24 cellular contexts compared by ENCODE assay signal in the genomic region with DNA sequence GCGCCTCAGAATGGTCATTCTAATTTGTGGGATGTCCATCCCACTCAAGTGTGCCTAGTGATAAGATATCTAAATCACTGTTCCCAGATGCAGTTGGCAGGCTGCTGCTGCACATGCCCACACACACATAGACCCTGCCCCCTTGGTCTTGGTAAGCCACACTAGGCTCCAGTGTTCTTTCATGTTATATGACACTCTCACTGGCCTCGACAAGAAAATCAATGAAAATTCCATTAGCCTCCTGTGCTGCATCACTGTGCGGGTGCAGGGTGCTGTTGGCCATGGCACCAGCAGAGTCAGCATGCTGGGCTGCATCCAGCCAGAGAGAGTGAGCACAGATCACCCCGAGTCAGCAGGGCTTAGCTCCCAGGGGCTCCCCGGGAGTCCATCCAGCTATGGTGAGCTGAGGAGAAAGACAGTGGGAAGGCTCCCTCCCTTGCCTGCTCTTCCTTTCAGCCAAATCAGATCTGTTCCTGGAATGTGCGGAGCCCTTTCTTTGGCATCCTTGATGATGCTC. TPM values are rescaled to one million over a fixed set of nuclear protein-coding genes. Genes with fewer than 3 reads are reported as not detected.
"Had no signal": no experiment of that assay in that cellular context is flagged by ENCODE, and none has a peak within 500 bp of the region (broad histone marks: within the 10 kb centered on the region; RNA-seq: fewer than 3 reads in every experiment).

No MANE protein-coding gene starts in this region.

- H3K9me3 Mint-ChIP-seq: activated B cell treated with CpG ODN at 0.5 μM for 24 hours; central memory CD8-positive, alpha-beta T cell; dendritic cell treated with granulocyte-macrophage colony-stimulating factor and Interleukin-4, amounts not matched to agents 40 ng/mL and 50 ng/mL, for 4 days; endodermal cell; mesothelial cell of epicardium; naive thymus-derived CD8-positive, alpha-beta T cell; neural crest cell; stimulated activated naive B cell treated with anti-CD40 and anti-IgM and Interleukin-4, amounts not matched to agents 10 μg/mL and 1 μg/mL and 100 μg/mL, for 72 hours; T-helper 2 cell treated with Interferon-gamma antibody and Interleukin-4, amounts not matched to agents 5 μg/mL and 100 μg/mL, for 36 hours had no signal

- H3K36me3 Mint-ChIP-seq: activated naive CD8-positive, alpha-beta T cell; mesothelial cell of epicardium; naive thymus-derived CD8-positive, alpha-beta T cell; stimulated activated naive B cell treated with anti-CD40 and anti-IgM and Interleukin-4, amounts not matched to agents 10 μg/mL and 1 μg/mL and 100 μg/mL, for 72 hours had no signal

- H3K36me3 ChIP-seq: pancreas had no signal

- H3K4me1 Mint-ChIP-seq: activated B cell treated with CpG ODN at 0.5 μM for 24 hours; central memory CD8-positive, alpha-beta T cell; endodermal cell; mesothelial cell of epicardium; naive thymus-derived CD8-positive, alpha-beta T cell; neural crest cell; stimulated activated naive B cell treated with anti-CD40 and anti-IgM and Interleukin-4, amounts not matched to agents 10 μg/mL and 1 μg/mL and 100 μg/mL, for 72 hours had no signal

- DNase-seq: activated B cell treated with CpG ODN at 0.5 μM for 24 hours; activated CD4-positive, alpha-beta T cell treated with anti-CD3 and anti-CD28 coated beads, Interleukin-2, amount 50 U/mL, for 1 hour; activated CD8-positive, alpha-beta T cell treated with anti-CD3 and anti-CD28 coated beads, Interleukin-2, amount 10 ng/mL, durations not matched to agents 7 days and 5 days; activated effector memory CD4-positive, alpha-beta T cell treated with Interleukin-2 at 50 U/mL for 16 hours; activated naive CD4-positive, alpha-beta T cell treated with Interleukin-2 at 50 U/mL for 16 hours; anterior cingulate cortex; endodermal cell; foreskin keratinocyte; mammary epithelial cell; naive thymus-derived CD8-positive, alpha-beta T cell; nucleus accumbens; pancreas; psoas muscle; stimulated activated CD4-positive, alpha-beta T cell treated with anti-CD3 and anti-CD28 coated beads, Interleukin-15, amount 100 ng/mL, for 24 hours; stimulated activated CD4-positive, alpha-beta T cell treated with anti-CD3 and anti-CD28 coated beads, Interleukin-2, amount 100 ng/mL, for 24 hours; stimulated activated naive B cell treated with anti-CD40 and anti-IgM and Interleukin-4, amounts not matched to agents 10 μg/mL and 1 μg/mL and 100 μg/mL, for 72 hours had no signal

- ATAC-seq: activated CD8-positive, alpha-beta T cell treated with anti-CD3 and anti-CD28 coated beads, Interleukin-2, amount 10 ng/mL, durations not matched to agents 7 days and 5 days; esophagus mucosa; foreskin keratinocyte; naive thymus-derived CD8-positive, alpha-beta T cell; pancreas; psoas muscle had no signal

- H3K27me3 ChIP-seq: foreskin keratinocyte, pancreas, tibial nerve had no signal

- H3K27me3 Mint-ChIP-seq: activated naive CD8-positive, alpha-beta T cell; central memory CD8-positive, alpha-beta T cell; dendritic cell treated with granulocyte-macrophage colony-stimulating factor and Interleukin-4, amounts not matched to agents 40 ng/mL and 50 ng/mL, for 4 days; naive thymus-derived CD8-positive, alpha-beta T cell; stimulated activated naive B cell treated with anti-CD40 and anti-IgM and Interleukin-4, amounts not matched to agents 10 μg/mL and 1 μg/mL and 100 μg/mL, for 72 hours had no signal

- H3K27ac Mint-ChIP-seq: activated B cell treated with CpG ODN at 0.5 μM for 24 hours; activated CD8-positive, alpha-beta T cell treated with anti-CD3 and anti-CD28 coated beads, Interleukin-2, amount 10 ng/mL, durations not matched to agents 7 days and 5 days; activated naive CD8-positive, alpha-beta T cell; dendritic cell treated with granulocyte-macrophage colony-stimulating factor and Interleukin-4, amounts not matched to agents 40 ng/mL and 50 ng/mL, for 4 days; endodermal cell; mesothelial cell of epicardium; naive thymus-derived CD8-positive, alpha-beta T cell; stimulated activated naive B cell treated with anti-CD40 and anti-IgM and Interleukin-4, amounts not matched to agents 10 μg/mL and 1 μg/mL and 100 μg/mL, for 72 hours; T-helper 2 cell treated with Interferon-gamma antibody and Interleukin-4, amounts not matched to agents 5 μg/mL and 100 μg/mL, for 36 hours had no signal

- H3K4me1 ChIP-seq: pancreas had no signal

- H3K9me3 ChIP-seq: pancreas, psoas muscle, tibial nerve had no signal

- H3K4me3 Mint-ChIP-seq: activated B cell treated with CpG ODN at 0.5 μM for 24 hours; activated CD8-positive, alpha-beta T cell treated with anti-CD3 and anti-CD28 coated beads, Interleukin-2, amount 10 ng/mL, durations not matched to agents 7 days and 5 days; activated naive CD8-positive, alpha-beta T cell; central memory CD8-positive, alpha-beta T cell; dendritic cell treated with granulocyte-macrophage colony-stimulating factor and Interleukin-4, amounts not matched to agents 40 ng/mL and 50 ng/mL, for 4 days; endodermal cell; mesothelial cell of epicardium; naive thymus-derived CD8-positive, alpha-beta T cell; neural crest cell; stimulated activated naive B cell treated with anti-CD40 and anti-IgM and Interleukin-4, amounts not matched to agents 10 μg/mL and 1 μg/mL and 100 μg/mL, for 72 hours; T-helper 2 cell treated with Interferon-gamma antibody and Interleukin-4, amounts not matched to agents 5 μg/mL and 100 μg/mL, for 36 hours had no signal

- H3K27ac ChIP-seq: foreskin keratinocyte, pancreas, psoas muscle, tibial nerve had no signal

- H3K4me3 ChIP-seq: pancreas, psoas muscle, tibial nerve had no signal

RNA-seq across cellular contexts. Expression of gene ABLIM3, which starts 59.9 kb away (rescaled TPM):
- total RNA-seq: activated B cell treated with CpG ODN at 0.5 μM for 24 hours; activated CD8-positive, alpha-beta T cell treated with anti-CD3 and anti-CD28 coated beads, Interleukin-2, amount 10 ng/mL, durations not matched to agents 7 days and 5 days; naive thymus-derived CD8-positive, alpha-beta T cell had no signal
- polyA plus RNA-seq: naive thymus-derived CD8-positive, alpha-beta T cell had no signal
